Comparison of ENCODE assay signal across 6 cellular contexts in genomic region chr12:29035112-29035511, GRCh38.
"Had no signal": no experiment of that assay in that cellular context is flagged by ENCODE, and none has a peak within 500 bp of the region (broad histone marks: within the 10 kb centered on the region; RNA-seq: fewer than 3 reads in every experiment).

No MANE protein-coding gene starts in this region.

- DNase-seq: GM23248, GOT3, H9, HCEC 1CT had no signal

- H3K9ac ChIP-seq: GM23248 had no signal

- H2AFZ ChIP-seq: GM23248 had no signal

- H3K4me1 Mint-ChIP-seq: H9, IgD-negative memory B cell had no signal

- H3K27ac ChIP-seq: GM23248 had no signal

- ATAC-seq: HepG2 had no signal

- H3K9me3 Mint-ChIP-seq: H9 had no signal

- H3K27ac Mint-ChIP-seq: H9, IgD-negative memory B cell had no signal

- H3K36me3 Mint-ChIP-seq: IgD-negative memory B cell had no signal

- H3K4me3 ChIP-seq: GM23248 had no signal

- H3K4me3 Mint-ChIP-seq: H9, IgD-negative memory B cell had no signal
